ENCODE assay signal across 13 cellular contexts in genomic region chr14:74655597-74656389, GRCh38. TPM values are rescaled to one million over a fixed set of nuclear protein-coding genes. Genes with fewer than 3 reads are reported as not detected.
DNase-seq lines count a peak whose midpoint lies in the region; ATAC-seq and TF ChIP-seq lines count a peak whose summit lies in the region.
"Had no signal": no experiment of that assay in that cellular context is flagged by ENCODE, and none has a peak within 500 bp of the region (broad histone marks: within the 10 kb centered on the region; RNA-seq: fewer than 3 reads in every experiment).

No MANE protein-coding gene starts in this region.

- intact Hi-C loops in PC-3 (cut with micrococcal nuclease), result no loop called here
- intact Hi-C loops in esophagus muscularis mucosa (cut with DNase I), result no loop called here
- intact Hi-C loops in Caco-2 (cut with micrococcal nuclease; ENCODE audit: unreplicated experiment), result no loop called here

- H3K9me2 ChIP-seq in PC-3 (replicated peaks; ENCODE audit: low read length), result no peaks in the 10 kb centered on the region

- no peaks in the 10 kb centered on the region for H3F3A ChIP-seq in PC-3 (ENCODE audit: low read length, unreplicated experiment)

- no peaks in the 10 kb centered on the region for H3K9me3 ChIP-seq in CD4-positive, CD25-positive, alpha-beta regulatory T cell (ENCODE audit: control insufficient read depth in 2 of 2, low read length in 2 of 2)
- H3K9me3 ChIP-seq in PC-3 (ENCODE audit: low read length) (no peaks in the 10 kb centered on the region), esophagus muscularis mucosa (no peaks in the 10 kb centered on the region), Caco-2 (no peaks in the 10 kb centered on the region)
- H3K9me3 ChIP-seq: upper lobe of right lung had no signal

- no peak for TF ChIP-seq POLR2A in esophagus muscularis mucosa (IDR thresholded peaks at IDR 0.05; ENCODE audit: low read depth)

- no peak for DNase-seq in CD4-positive, CD25-positive, alpha-beta regulatory T cell
- peak; percentile 39 for DNase-seq in PC-3
- no peak for DNase-seq in esophagus muscularis mucosa (ENCODE audit: extremely low spot score)
- no peak for DNase-seq in omental fat pad (ENCODE audit: low spot score)
- no peak for DNase-seq in Caco-2
- DNase-seq in endothelial cell (ENCODE audit: low spot score), result no peak
- DNase-seq: foreskin melanocyte, H9, KBM-7, upper lobe of right lung had no signal

- 78% methylated on average over 2 of the region's 2 CpGs for WGBS in esophagus muscularis mucosa

- H3K27ac Mint-ChIP-seq in CD4-positive, CD25-positive, alpha-beta regulatory T cell, result peak overlapping the region in 2 of 3 donors; percentile 1 to 47
- H3K27ac Mint-ChIP-seq in Caco-2 (ENCODE audit: unreplicated experiment), result no peak overlapping the region
- no peak overlapping the region for H3K27ac Mint-ChIP-seq in endothelial cell (ENCODE audit: unreplicated experiment)
- H3K27ac Mint-ChIP-seq: H9 had no signal

- TF ChIP-seq EP300 in esophagus muscularis mucosa (IDR thresholded peaks at IDR 0.05), result no peak

- no peak overlapping the region for H3K9ac ChIP-seq in PC-3 (ENCODE audit: low read length)

- no peak for ATAC-seq in CD4-positive, CD25-positive, alpha-beta regulatory T cell (ENCODE audit: low read depth in 2 of 2)
- ATAC-seq in PC-3, result no peak; the same call in 1 of the 2 replicates
- ATAC-seq in omental fat pad (ENCODE audit: low FRiP score), result peak; percentile 74
- ATAC-seq in GM19455 (IDR thresholded peaks at IDR 0.05; ENCODE audit: unreplicated experiment), result no peak
- ATAC-seq in GM18868 (IDR thresholded peaks at IDR 0.05; ENCODE audit: unreplicated experiment), result no peak
- ATAC-seq: GM12878, upper lobe of right lung had no signal

- H2AFZ ChIP-seq in PC-3 (ENCODE audit: low read length), result no peak overlapping the region

- TF ChIP-seq CTCF in PC-3 (conservative IDR thresholded peaks at IDR 0.05; ENCODE audit: low read depth, low read length), result no peak
- no peak for TF ChIP-seq CTCF in esophagus muscularis mucosa (IDR thresholded peaks at IDR 0.05)
- TF ChIP-seq CTCF in omental fat pad (IDR thresholded peaks at IDR 0.05), result no peak
- TF ChIP-seq CTCF in Caco-2 (IDR thresholded peaks at IDR 0.05; ENCODE audit: insufficient read depth in 1 of 2, low read depth in 1 of 2, low read length in 1 of 2, severe bottlenecking in 1 of 2, unreplicated experiment in 1 of 2), result no peak
- TF ChIP-seq CTCF in endothelial cell (IDR thresholded peaks at IDR 0.05; ENCODE audit: unreplicated experiment), result no peak

- CTCF ChIA-PET in PC-3 (lab: Charles Lee), result no interaction called here
- CTCF ChIA-PET in Caco-2 (lab: Charles Lee), result interaction anchor here (1.8 kb wide), 1 partner anchor 47 kb away, joined by 8 read pairs; no protein-coding TSS in a partner anchor

- no peaks in the 10 kb centered on the region; the same call in 1 of the 2 replicates for H4K20me1 ChIP-seq in PC-3 (ENCODE audit: low read length)

- no TSS peak for BruUV-seq in PC-3 (replicated peaks; lab: Mats Ljungman, UMichigan)
- BruUV-seq in Caco-2 (replicated peaks; lab: Mats Ljungman, UMichigan), result no TSS peak

- H3K36me3 ChIP-seq in CD4-positive, CD25-positive, alpha-beta regulatory T cell (ENCODE audit: control insufficient read depth, insufficient read depth, low read length), result peaks cover 30% of the 10 kb centered on the region
- H3K36me3 ChIP-seq in PC-3 (ENCODE audit: low read depth, low read length) (peaks cover 4% of the 10 kb centered on the region; the same call in 1 of the 2 replicates), esophagus muscularis mucosa (peaks cover under 1 to 42% (median 20%) of the 10 kb centered on the region in 4 donors), Caco-2 (ENCODE audit: control insufficient read depth, insufficient read depth, low read length) (no peaks in the 10 kb centered on the region)

- H3K4me1 Mint-ChIP-seq in CD4-positive, CD25-positive, alpha-beta regulatory T cell, result peaks cover 5 to 9% (median 7%) of the 10 kb centered on the region in 4 donors
- H3K4me1 Mint-ChIP-seq in Caco-2 (ENCODE audit: low read depth, unreplicated experiment), result no peaks in the 10 kb centered on the region
- peaks cover under 1% of the 10 kb centered on the region for H3K4me1 Mint-ChIP-seq in endothelial cell (ENCODE audit: unreplicated experiment)
- H3K4me1 Mint-ChIP-seq: H9 had no signal

- POLR2A ChIA-PET in PC-3 (lab: Charles Lee; ENCODE audit: unreplicated experiment) (interaction anchor here (0.7 kb wide), 1 partner anchor 302 kb away, joined by 9 read pairs; no protein-coding TSS in a partner anchor), Caco-2 (lab: Charles Lee) (no interaction called here)

- peaks cover 16% of the 10 kb centered on the region for H3K36me3 Mint-ChIP-seq in CD4-positive, CD25-positive, alpha-beta regulatory T cell
- H3K36me3 Mint-ChIP-seq in Caco-2 (ENCODE audit: insufficient read depth, unreplicated experiment) (peaks cover 16% of the 10 kb centered on the region), endothelial cell (ENCODE audit: low read depth, unreplicated experiment) (peaks cover 6% of the 10 kb centered on the region)

- H3K4me1 ChIP-seq in CD4-positive, CD25-positive, alpha-beta regulatory T cell (ENCODE audit: control insufficient read depth, insufficient read depth, low read length, poor library complexity, severe bottlenecking), result no peaks in the 10 kb centered on the region
- peaks cover 36% of the 10 kb centered on the region for H3K4me1 ChIP-seq in PC-3 (ENCODE audit: insufficient read depth, low read length)
- H3K4me1 ChIP-seq in esophagus muscularis mucosa, result peaks cover 0 to 17% (median 7%) of the 10 kb centered on the region in 4 donors
- H3K4me1 ChIP-seq in Caco-2, result no peaks in the 10 kb centered on the region

- no peaks in the 10 kb centered on the region for H3K9me3 Mint-ChIP-seq in CD4-positive, CD25-positive, alpha-beta regulatory T cell
- no peaks in the 10 kb centered on the region for H3K9me3 Mint-ChIP-seq in Caco-2 (ENCODE audit: unreplicated experiment)
- no peaks in the 10 kb centered on the region for H3K9me3 Mint-ChIP-seq in endothelial cell (ENCODE audit: unreplicated experiment)
- H3K9me3 Mint-ChIP-seq: H9 had no signal

- no peak overlapping the region for H3K27ac ChIP-seq in CD4-positive, CD25-positive, alpha-beta regulatory T cell (ENCODE audit: insufficient read depth, low read length, poor library complexity, severe bottlenecking)
- H3K27ac ChIP-seq in PC-3 (ENCODE audit: low read length) (no peak overlapping the region), esophagus muscularis mucosa (replicated peaks in 1 of 4) (peak overlapping the region; percentile 19 to 43 (median 30))
- H3K27ac ChIP-seq: upper lobe of right lung had no signal

- H3K4me2 ChIP-seq in PC-3 (ENCODE audit: low read length), result no peak overlapping the region

- H3K79me2 ChIP-seq in PC-3 (ENCODE audit: low read length), result no peaks in the 10 kb centered on the region

- H3K4me3 Mint-ChIP-seq in CD4-positive, CD25-positive, alpha-beta regulatory T cell, result no peak overlapping the region
- H3K4me3 Mint-ChIP-seq in Caco-2 (ENCODE audit: unreplicated experiment), result no peak overlapping the region
- H3K4me3 Mint-ChIP-seq in endothelial cell (ENCODE audit: unreplicated experiment), result no peak overlapping the region
- H3K4me3 Mint-ChIP-seq: H9 had no signal

- no peak overlapping the region for H3K4me3 ChIP-seq in CD4-positive, CD25-positive, alpha-beta regulatory T cell (ENCODE audit: low read depth, low read length)
- H3K4me3 ChIP-seq in PC-3 (ENCODE audit: low read length), result no peak overlapping the region
- H3K4me3 ChIP-seq in esophagus muscularis mucosa, result no peak overlapping the region
- no peak overlapping the region for H3K4me3 ChIP-seq in Caco-2 (ENCODE audit: low read depth, low read length)
- H3K4me3 ChIP-seq: GM12878, upper lobe of right lung had no signal

- no peaks in the 10 kb centered on the region for H3K27me3 ChIP-seq in CD4-positive, CD25-positive, alpha-beta regulatory T cell (ENCODE audit: control insufficient read depth, insufficient read depth, low read length)
- H3K27me3 ChIP-seq in PC-3 (ENCODE audit: low read length) (no peaks in the 10 kb centered on the region), esophagus muscularis mucosa (no peaks in the 10 kb centered on the region), Caco-2 (replicated peaks; ENCODE audit: control insufficient read depth, insufficient read depth, low read length) (no peaks in the 10 kb centered on the region)
- H3K27me3 ChIP-seq: upper lobe of right lung had no signal

- H3K27me3 Mint-ChIP-seq in CD4-positive, CD25-positive, alpha-beta regulatory T cell, result no peaks in the 10 kb centered on the region
- no peaks in the 10 kb centered on the region for H3K27me3 Mint-ChIP-seq in Caco-2 (ENCODE audit: insufficient read depth, unreplicated experiment)
- H3K27me3 Mint-ChIP-seq in endothelial cell (ENCODE audit: unreplicated experiment), result no peaks in the 10 kb centered on the region

RNA-seq across cellular contexts. Expression of gene LTBP2, which starts 43.8 kb away (rescaled TPM):
- total RNA-seq in CD4-positive, CD25-positive, alpha-beta regulatory T cell, result 0.54 TPM
- polyA plus RNA-seq in CD4-positive, CD25-positive, alpha-beta regulatory T cell, result under 1 TPM; 0.02 to 0.25 (median 0.14) TPM
- 17.4 and 18.1 TPM in 2 replicates for total RNA-seq in PC-3 (2014; rRNA removed)
- 100 to 1,000 TPM in 2 of 4 donors, 10 to 100 TPM in 2; 62.0 to 151 (median 109) TPM for total RNA-seq in esophagus muscularis mucosa
- 100 to 1,000 TPM in 1 of 4 donors, 10 to 100 TPM in 3; 31.6 to 104 (median 72.3) TPM for total RNA-seq in omental fat pad
- total RNA-seq in Caco-2 (2022), result 0.86 and 1.0 TPM in 2 replicates
- 1.9 TPM for total RNA-seq in endothelial cell (ENCODE audit: unreplicated experiment)

RNA-seq across cellular contexts. Expression of gene AREL1, which starts 57.1 kb away (rescaled TPM):
- 47.0 TPM for total RNA-seq in CD4-positive, CD25-positive, alpha-beta regulatory T cell
- polyA plus RNA-seq in CD4-positive, CD25-positive, alpha-beta regulatory T cell, result 10 to 100 TPM; 18.3 to 25.7 (median 20.8) TPM
- total RNA-seq in PC-3 (2014; rRNA removed) (25.4 and 32.1 TPM in 2 replicates), esophagus muscularis mucosa (10 to 100 TPM; 12.3 to 21.6 (median 16.2) TPM), omental fat pad (10 to 100 TPM; 18.4 to 33.5 (median 26.8) TPM), Caco-2 (2022) (38.0 and 41.5 TPM in 2 replicates), endothelial cell (ENCODE audit: unreplicated experiment) (41.6 TPM)

RNA-seq across cellular contexts. Expression of gene FCF1, which starts 57.2 kb away (rescaled TPM):
- total RNA-seq in CD4-positive, CD25-positive, alpha-beta regulatory T cell, result 35.5 TPM
- 10 to 100 TPM; 20.9 to 29.6 (median 27.9) TPM for polyA plus RNA-seq in CD4-positive, CD25-positive, alpha-beta regulatory T cell
- 29.7 and 33.1 TPM in 2 replicates for total RNA-seq in PC-3 (2014; rRNA removed)
- total RNA-seq in esophagus muscularis mucosa, result 10 to 100 TPM; 19.1 to 26.7 (median 23.2) TPM
- total RNA-seq in omental fat pad, result 10 to 100 TPM; 21.7 to 34.2 (median 27.1) TPM
- 58.3 and 62.5 TPM in 2 replicates for total RNA-seq in Caco-2 (2022)
- 35.7 TPM for total RNA-seq in endothelial cell (ENCODE audit: unreplicated experiment)

Comparison
In these comparisons a context has a peak if more than half of its experiments do, and no peak if none do; other contexts are left out.
1. H3K27ac ChIP-seq: peak in esophagus muscularis mucosa (4 of 4); none in CD4-positive, CD25-positive, alpha-beta regulatory T cell (single experiment) and PC-3 (single experiment).
2. H3K27ac Mint-ChIP-seq: peak in CD4-positive, CD25-positive, alpha-beta regulatory T cell (2 of 3); none in Caco-2 (single experiment) and endothelial cell (single experiment).